ENCODE assay signal across 8 cellular contexts in genomic region chr1:2412773-2413494, GRCh38. TPM values are rescaled to one million over a fixed set of nuclear protein-coding genes. Genes with fewer than 3 reads are reported as not detected.
DNase-seq lines count a peak whose midpoint lies in the region; ATAC-seq, FAIRE-seq and TF ChIP-seq lines count a peak whose summit lies in the region.

No MANE protein-coding gene starts in this region.

- H3K4me1 Mint-ChIP-seq in activated CD4-positive, alpha-beta T cell treated with anti-CD3 and anti-CD28 coated beads, Interleukin-2, amount 10 ng/mL, durations not matched to agents 24 days and 14 days = peaks cover 27% of the 10 kb centered on the region

- H3K4me3 ChIP-seq in heart left ventricle = peak overlapping the region; percentile 67 to 98 (median 91)

- H3K27ac ChIP-seq in heart left ventricle = peak overlapping the region; percentile 41 to 93 (median 86)

- no peaks in the 10 kb centered on the region for H3K9me3 ChIP-seq in heart left ventricle

- TF ChIP-seq CTCF in heart left ventricle (IDR thresholded peaks at IDR 0.05) = no peak

- TF ChIP-seq POLR2A in heart left ventricle (IDR thresholded peaks at IDR 0.05) = no peak

- intact Hi-C loops in activated CD4-positive, alpha-beta T cell treated with anti-CD3 and anti-CD28 coated beads, Interleukin-2, amount 10 ng/mL, durations not matched to agents 24 days and 14 days (cut with micrococcal nuclease) = loop anchor here (1.0 to 10.0 kb wide), 4 partner anchors 22 to 1212 kb away; partner anchors contain the start of genes MORN1, PRXL2B, RER1 and TPRG1L
- intact Hi-C loops in heart left ventricle (cut with DNase I) = loop anchor here (2.0 to 10.0 kb wide), 10 partner anchors 114 to 1012 kb away; partner anchors contain the start of genes PANK4 (in 6 of the 10) and PRXL2B (in 2 of the 10)

- FAIRE-seq in frontal cortex (lab: Jason Lieb, UNC) = no peak

- peaks cover 8% of the 10 kb centered on the region for H3K36me3 Mint-ChIP-seq in activated CD4-positive, alpha-beta T cell treated with anti-CD3 and anti-CD28 coated beads, Interleukin-2, amount 10 ng/mL, durations not matched to agents 24 days and 14 days (ENCODE audit: low read depth)

- H3K27me3 Mint-ChIP-seq in activated CD4-positive, alpha-beta T cell treated with anti-CD3 and anti-CD28 coated beads, Interleukin-2, amount 10 ng/mL, durations not matched to agents 24 days and 14 days = no peaks in the 10 kb centered on the region

- no peaks in the 10 kb centered on the region for H3K9me3 Mint-ChIP-seq in activated CD4-positive, alpha-beta T cell treated with anti-CD3 and anti-CD28 coated beads, Interleukin-2, amount 10 ng/mL, durations not matched to agents 24 days and 14 days

- H3K4me1 ChIP-seq in heart left ventricle = peaks cover 4 to 37% (median 26%) of the 10 kb centered on the region in 12 donors

- TF ChIP-seq RAD21 in Ishikawa (IDR thresholded peaks at IDR 0.05; ENCODE audit: low read depth) = no peak

- H3K4me3 Mint-ChIP-seq in activated CD4-positive, alpha-beta T cell treated with anti-CD3 and anti-CD28 coated beads, Interleukin-2, amount 10 ng/mL, durations not matched to agents 24 days and 14 days = peak overlapping the region; percentile 88

- H3K27ac Mint-ChIP-seq in activated CD4-positive, alpha-beta T cell treated with anti-CD3 and anti-CD28 coated beads, Interleukin-2, amount 10 ng/mL, durations not matched to agents 24 days and 14 days = peak overlapping the region; percentile 84

- ATAC-seq in GM21737 (IDR thresholded peaks at IDR 0.05; ENCODE audit: unreplicated experiment) (peak; percentile 13), heart left ventricle (peak in 2 of 4 donors; percentile 1 to 41)

- H3K27me3 ChIP-seq in heart left ventricle = peaks cover 0 to 24% (median 20%) of the 10 kb centered on the region in 9 donors

- peaks cover 0 to 17% (median 5%) of the 10 kb centered on the region in 9 donors for H3K36me3 ChIP-seq in heart left ventricle

- TF ChIP-seq EP300 in Ishikawa (IDR thresholded peaks at IDR 0.05; ENCODE audit: borderline replicate concordance) = no peak

- no peak for DNase-seq in activated CD4-positive, alpha-beta T cell treated with anti-CD3 and anti-CD28 coated beads, Interleukin-2, amount 10 ng/mL, durations not matched to agents 24 days and 14 days
- no peak for DNase-seq in activated CD4-positive, alpha-beta T cell treated with anti-CD3 and anti-CD28 coated beads, Interleukin-2, amount 50 U/mL, for 1 hour
- DNase-seq in activated CD8-positive, alpha-beta memory T cell treated with anti-CD3 and anti-CD28 coated beads, Interleukin-2, amount 50 U/mL, for 48 hours = peak; percentile 68
- DNase-seq in heart left ventricle (peak in 2 of 5 donors; percentile 37 to 67), renal cortical epithelial cell (ENCODE audit: low read depth) (peak; percentile 22), frontal cortex (ENCODE audit: low spot score in 2 of 2) (no peak)

- 3 to 14% (median 4%) methylated on average over 18 to 66 of the region's 66 CpGs for WGBS in heart left ventricle, 4 donors

TF ChIP-seq in Ishikawa, 13 proteins besides CTCF, POLR2A, EP300 and RAD21:
- TF ChIP-seq FOXM1 (IDR thresholded peaks at IDR 0.05; ENCODE audit: borderline replicate concordance, low read depth) = no peak
- no peak for TF ChIP-seq YY1 (IDR thresholded peaks at IDR 0.05; ENCODE audit: low read depth)
- TF ChIP-seq TAF1 (IDR thresholded peaks at IDR 0.05; ENCODE audit: low read depth) = no peak; the same call in 1 of the 2 replicates
- peak; percentile 77 for TF ChIP-seq MAX (IDR thresholded peaks at IDR 0.05)
- no peak; the same call in 1 of the 2 replicates for TF ChIP-seq EGR1 (IDR thresholded peaks at IDR 0.05)
- TF ChIP-seq NFIC (IDR thresholded peaks at IDR 0.05) = no peak
- 0 out of 2 replicates have a peak, but pooled peaks have one; percentile 15 for TF ChIP-seq TCF12 (IDR thresholded peaks at IDR 0.05; ENCODE audit: low read depth)
- 0 out of 2 replicates have a peak, but pooled peaks have one; percentile 48 for TF ChIP-seq ZBTB7A (IDR thresholded peaks at IDR 0.05; ENCODE audit: low read depth)
- TF ChIP-seq CEBPB (IDR thresholded peaks at IDR 0.05) = no peak
- no peak for TF ChIP-seq CREB1 (IDR thresholded peaks at IDR 0.05; ENCODE audit: low read depth)
- TF ChIP-seq TEAD4 (IDR thresholded peaks at IDR 0.05) = no peak
- no peak for TF ChIP-seq REST (IDR thresholded peaks at IDR 0.05; ENCODE audit: low read depth)
- no peak for TF ChIP-seq USF1 (IDR thresholded peaks at IDR 0.05)

RNA-seq across cellular contexts. Expression of gene PEX10, which starts 0.6 kb away (rescaled TPM):
- total RNA-seq in activated CD4-positive, alpha-beta T cell treated with anti-CD3 and anti-CD28 coated beads, Interleukin-2, amount 10 ng/mL, durations not matched to agents 24 days and 14 days = 22.3 and 24.2 TPM in 2 replicates
- 10 to 100 TPM; 17.2 to 26.5 (median 18.9) TPM for total RNA-seq in heart left ventricle
- 10 to 100 TPM; 14.7 to 18.6 TPM for polyA plus RNA-seq in heart left ventricle
- total RNA-seq in renal cortical epithelial cell = 37.7 and 38.0 TPM in 2 replicates
- total RNA-seq in frontal cortex = 20.0 TPM

RNA-seq across cellular contexts. Expression of gene RER1, which starts 21.3 kb away (rescaled TPM):
- total RNA-seq in activated CD4-positive, alpha-beta T cell treated with anti-CD3 and anti-CD28 coated beads, Interleukin-2, amount 10 ng/mL, durations not matched to agents 24 days and 14 days = 164 and 171 TPM in 2 replicates
- 100 to 1,000 TPM in 3 of 9 donors, 10 to 100 TPM in 6; 47.1 to 124 (median 78.3) TPM for total RNA-seq in heart left ventricle
- 10 to 100 TPM; 43.3 to 92.4 TPM for polyA plus RNA-seq in heart left ventricle
- total RNA-seq in renal cortical epithelial cell = 81.8 and 82.7 TPM in 2 replicates
- total RNA-seq in frontal cortex = 29.8 TPM

RNA-seq across cellular contexts. Expression of gene MORN1, which starts 21.6 kb away (rescaled TPM):
- total RNA-seq in activated CD4-positive, alpha-beta T cell treated with anti-CD3 and anti-CD28 coated beads, Interleukin-2, amount 10 ng/mL, durations not matched to agents 24 days and 14 days = 9.0 and 11.1 TPM in 2 replicates
- total RNA-seq in heart left ventricle = 1 to 10 TPM; 2.4 to 8.2 (median 3.8) TPM
- polyA plus RNA-seq in heart left ventricle = 1 to 10 TPM; 2.2 to 4.0 TPM
- 9.4 and 24.8 TPM in 2 replicates for total RNA-seq in renal cortical epithelial cell
- 11.0 TPM for total RNA-seq in frontal cortex

Comparison
In these comparisons a context has a peak if more than half of its experiments do, and no peak if none do; other contexts are left out.
1. DNase-seq: peak in activated CD8-positive, alpha-beta memory T cell treated with anti-CD3 and anti-CD28 coated beads, Interleukin-2, amount 50 U/mL, for 48 hours (single experiment) and renal cortical epithelial cell (single experiment); none in activated CD4-positive, alpha-beta T cell treated with anti-CD3 and anti-CD28 coated beads, Interleukin-2, amount 10 ng/mL, durations not matched to agents 24 days and 14 days (single experiment), activated CD4-positive, alpha-beta T cell treated with anti-CD3 and anti-CD28 coated beads, Interleukin-2, amount 50 U/mL, for 1 hour (single experiment) and frontal cortex (0 of 2).